33 cellular contexts compared by ENCODE assay signal in genomic region chr4:167185465-167185864, GRCh38. TPM values are rescaled to one million over a fixed set of nuclear protein-coding genes. Genes with fewer than 3 reads are reported as not detected.
"Had no signal": no experiment of that assay in that cellular context is flagged by ENCODE, and none has a peak within 500 bp of the region (broad histone marks: within the 10 kb centered on the region; RNA-seq: fewer than 3 reads in every experiment).

No MANE protein-coding gene starts in this region.

- H3K9me3 Mint-ChIP-seq: activated T-helper 1 cell treated with anti-CD3 and anti-CD28 coated beads, Interleukin-12 subunit alpha, Interleukin-12 subunit beta, Interleukin-2, Interleukin-4 antibody, amounts not matched to agents 30 ng/mL and 10 ng/mL and 1 ng/mL, durations not matched to agents 14 hours and 24 hours and 36 hours; brain; T-helper 2 cell treated with Interferon-gamma antibody and Interleukin-4, amounts not matched to agents 5 μg/mL and 100 μg/mL, for 36 hours had no signal

- H3K36me3 ChIP-seq: ascending aorta, cardiac muscle cell, SJSA1 had no signal

- H3K9me3 ChIP-seq: ascending aorta, SJSA1 had no signal

- H3K27ac ChIP-seq: ascending aorta, cardiac muscle cell, SJSA1 had no signal

- H3K4me1 Mint-ChIP-seq: activated naive CD8-positive, alpha-beta T cell treated with anti-CD3 and anti-CD28 coated beads, Interleukin-2, amount 50 U/mL, for 24 hours had no signal

- H3K27me3 ChIP-seq: ascending aorta, cardiac muscle cell, SJSA1 had no signal

- H3K36me3 Mint-ChIP-seq: activated naive CD4-positive, alpha-beta T cell treated with anti-CD3 and anti-CD28 coated beads, Interleukin-2, amount 50 U/mL, for 72 hours; brain had no signal

- ATAC-seq: activated CD4-positive, CD25-positive, alpha-beta regulatory T cell treated with anti-CD3 and anti-CD28 coated beads, Interleukin-2, amount 50 U/mL, for 24 hours; activated CD8-positive, alpha-beta T cell treated with anti-CD3 and anti-CD28 coated beads for 36 hours; activated naive CD4-positive, alpha-beta T cell treated with anti-CD3 and anti-CD28 coated beads, Interleukin-2, amount 50 U/mL, for 72 hours; activated naive CD8-positive, alpha-beta T cell treated with anti-CD3 and anti-CD28 coated beads, Interleukin-2, amount 50 U/mL, for 24 hours; Panc1; SK-N-SH treated with all-trans-retinoic acid at 6 μM for 48 hours had no signal

- DNase-seq: activated CD4-positive, alpha-beta T cell treated with anti-CD3 and anti-CD28 coated beads for 4 hours; activated CD8-positive, alpha-beta memory T cell treated with anti-CD3 and anti-CD28 coated beads, Interleukin-2, amount 50 U/mL, for 48 hours; activated CD8-positive, alpha-beta T cell treated with anti-CD3 and anti-CD28 coated beads for 36 hours; activated effector memory CD4-positive, alpha-beta T cell treated with anti-CD3 and anti-CD28 coated beads, Interleukin-2, amount 50 U/mL, for 16 hours; activated naive CD4-positive, alpha-beta T cell treated with Interleukin-2 at 50 U/mL for 16 hours; activated naive CD8-positive, alpha-beta T cell treated with anti-CD3 and anti-CD28 coated beads, Interleukin-2, amount 50 U/mL, for 24 hours; activated T-cell treated with anti-CD3 and anti-CD28 coated beads, Interleukin-2, amount 50 U/mL, for 24 hours; amniotic stem cell; cerebellar nuclear complex; IMR-90; Kasumi-1; KBM-7; NCI-H1092; NCI-H1417; NCI-H1930; NCI-H345; NCI-H510A; NCI-H82; Right ventricle myocardium superior; RPMI8226; SW 1271 had no signal

- H3K4me3 ChIP-seq: ascending aorta, cardiac muscle cell, SJSA1 had no signal

- H3K27me3 Mint-ChIP-seq: activated CD8-positive, alpha-beta T cell treated with anti-CD3 and anti-CD28 coated beads for 36 hours; activated naive CD8-positive, alpha-beta T cell treated with anti-CD3 and anti-CD28 coated beads, Interleukin-2, amount 50 U/mL, for 24 hours; activated T-cell treated with anti-CD3 and anti-CD28 coated beads, Interleukin-2, amount 50 U/mL, for 24 hours; brain had no signal

- H3K4me3 Mint-ChIP-seq: activated CD8-positive, alpha-beta T cell treated with anti-CD3 and anti-CD28 coated beads for 36 hours; activated naive CD8-positive, alpha-beta T cell treated with anti-CD3 and anti-CD28 coated beads, Interleukin-2, amount 50 U/mL, for 24 hours; activated T-cell treated with anti-CD3 and anti-CD28 coated beads, Interleukin-2, amount 50 U/mL, for 24 hours; activated T-helper 1 cell treated with anti-CD3 and anti-CD28 coated beads, Interleukin-12 subunit alpha, Interleukin-12 subunit beta, Interleukin-2, Interleukin-4 antibody, amounts not matched to agents 30 ng/mL and 10 ng/mL and 1 ng/mL, durations not matched to agents 14 hours and 24 hours and 36 hours; brain; T-helper 2 cell treated with Interferon-gamma antibody and Interleukin-4, amounts not matched to agents 5 μg/mL and 100 μg/mL, for 36 hours had no signal

- H3K27ac Mint-ChIP-seq: activated CD8-positive, alpha-beta T cell treated with anti-CD3 and anti-CD28 coated beads for 36 hours; activated naive CD4-positive, alpha-beta T cell treated with anti-CD3 and anti-CD28 coated beads, Interleukin-2, amount 50 U/mL, for 72 hours; activated naive CD8-positive, alpha-beta T cell treated with anti-CD3 and anti-CD28 coated beads, Interleukin-2, amount 50 U/mL, for 24 hours; activated T-cell treated with anti-CD3 and anti-CD28 coated beads, Interleukin-2, amount 50 U/mL, for 24 hours; activated T-helper 1 cell treated with anti-CD3 and anti-CD28 coated beads, Interleukin-12 subunit alpha, Interleukin-12 subunit beta, Interleukin-2, Interleukin-4 antibody, amounts not matched to agents 30 ng/mL and 10 ng/mL and 1 ng/mL, durations not matched to agents 14 hours and 24 hours and 36 hours; brain; T-helper 2 cell treated with Interferon-gamma antibody and Interleukin-4, amounts not matched to agents 5 μg/mL and 100 μg/mL, for 36 hours had no signal

- H3K4me1 ChIP-seq: ascending aorta, SJSA1 had no signal

RNA-seq across cellular contexts. Expression of gene SPOCK3, which starts 48.8 kb away (rescaled TPM):
- total RNA-seq: activated CD8-positive, alpha-beta T cell treated with anti-CD3 and anti-CD28 coated beads for 36 hours; activated naive CD4-positive, alpha-beta T cell treated with anti-CD3 and anti-CD28 coated beads, Interleukin-2, amount 50 U/mL, for 72 hours; activated T-helper 1 cell treated with anti-CD3 and anti-CD28 coated beads, Interleukin-12 subunit alpha, Interleukin-12 subunit beta, Interleukin-2, Interleukin-4 antibody, amounts not matched to agents 30 ng/mL and 10 ng/mL and 1 ng/mL, durations not matched to agents 14 hours and 24 hours and 36 hours; ascending aorta; IMR-90; OCI-LY7; Right ventricle myocardium superior; SJSA1; T-helper 1 cell treated with Interleukin-12 subunit alpha and Interleukin-12 subunit beta and Interleukin-4 antibody, amounts not matched to agents 30 ng/mL and 1 ng/mL, for 36 hours had no signal
